Comparison of ENCODE assay signal across 13 cellular contexts in genomic region chr9:91803143-91803940, GRCh38.
DNase-seq lines count a peak whose midpoint lies in the region; ATAC-seq and TF ChIP-seq lines count a peak whose summit lies in the region.
"Had no signal": no experiment of that assay in that cellular context is flagged by ENCODE, and none has a peak within 500 bp of the region (broad histone marks: within the 10 kb centered on the region; RNA-seq: fewer than 3 reads in every experiment).

No MANE protein-coding gene starts in this region.

- peaks cover 9% of the 10 kb centered on the region for H3K27me3 Mint-ChIP-seq in activated CD8-positive, alpha-beta memory T cell treated with anti-CD3 and anti-CD28 coated beads, Interleukin-2, amount 10 ng/mL, durations not matched to agents 7 days and 5 days

- TF ChIP-seq CTCF in brain microvascular endothelial cell (IDR thresholded peaks at IDR 0.05; ENCODE audit: low read depth, low read length, missing control alignments): no peak
- TF ChIP-seq CTCF in suprapubic skin (IDR thresholded peaks at IDR 0.05): no peak
- TF ChIP-seq CTCF in testis (IDR thresholded peaks at IDR 0.05): no peak
- no peak for TF ChIP-seq CTCF in omental fat pad (IDR thresholded peaks at IDR 0.05)

- peak; percentile 42 for DNase-seq in activated CD8-positive, alpha-beta memory T cell treated with anti-CD3 and anti-CD28 coated beads, Interleukin-2, amount 10 ng/mL, durations not matched to agents 7 days and 5 days
- DNase-seq in activated CD8-positive, alpha-beta memory T cell treated with anti-CD3 and anti-CD28 coated beads, Interleukin-2, amount 50 U/mL, for 4 hours: no peak
- peak; percentile 38 for DNase-seq in brain microvascular endothelial cell
- DNase-seq in iris pigment epithelial cell (ENCODE audit: low read depth): peak; percentile 59
- DNase-seq in suprapubic skin (ENCODE audit: low spot score in 2 of 2): peak in 1 of 2 donors; percentile 28
- no peak for DNase-seq in testis
- DNase-seq in omental fat pad (ENCODE audit: low spot score): no peak
- DNase-seq: activated CD4-positive, alpha-beta T cell treated with anti-CD3 and anti-CD28 coated beads, Interleukin-2, amount 10 ng/mL, durations not matched to agents 24 days and 14 days; Caco-2; GF-D8 had no signal

- H3K27me3 ChIP-seq in brain microvascular endothelial cell (replicated peaks): no peaks in the 10 kb centered on the region
- H3K27me3 ChIP-seq in suprapubic skin: no peaks in the 10 kb centered on the region
- no peaks in the 10 kb centered on the region for H3K27me3 ChIP-seq in testis

- H3K27ac ChIP-seq in brain microvascular endothelial cell: no peak overlapping the region
- peak overlapping the region; percentile 67 for H3K27ac ChIP-seq in suprapubic skin
- H3K27ac ChIP-seq in testis: no peak overlapping the region
- H3K27ac ChIP-seq: psoas muscle had no signal

- no peak for ATAC-seq in activated CD8-positive, alpha-beta memory T cell treated with anti-CD3 and anti-CD28 coated beads, Interleukin-2, amount 10 ng/mL, durations not matched to agents 7 days and 5 days
- ATAC-seq in GM19452 (IDR thresholded peaks at IDR 0.05; ENCODE audit: unreplicated experiment) (no peak), omental fat pad (ENCODE audit: low FRiP score) (no peak)
- ATAC-seq: left lobe of liver had no signal

- no peaks in the 10 kb centered on the region for H3K9me3 Mint-ChIP-seq in activated CD8-positive, alpha-beta memory T cell treated with anti-CD3 and anti-CD28 coated beads, Interleukin-2, amount 10 ng/mL, durations not matched to agents 7 days and 5 days (ENCODE audit: low read depth)
- H3K9me3 Mint-ChIP-seq: activated CD4-positive, alpha-beta T cell treated with anti-CD3 and anti-CD28 coated beads, Interleukin-2, amount 10 ng/mL, durations not matched to agents 24 days and 14 days had no signal

- peaks cover 29% of the 10 kb centered on the region for H3K4me1 Mint-ChIP-seq in activated CD8-positive, alpha-beta memory T cell treated with anti-CD3 and anti-CD28 coated beads, Interleukin-2, amount 10 ng/mL, durations not matched to agents 7 days and 5 days

- no peaks in the 10 kb centered on the region for H3K36me3 Mint-ChIP-seq in activated CD8-positive, alpha-beta memory T cell treated with anti-CD3 and anti-CD28 coated beads, Interleukin-2, amount 10 ng/mL, durations not matched to agents 7 days and 5 days

- WGBS in suprapubic skin: 52% methylated on average over 9 of the region's 9 CpGs
- WGBS in testis, 2 donors: 70 to 80% methylated on average over 9 of the region's 9 CpGs

- no peak overlapping the region for H3K4me3 ChIP-seq in brain microvascular endothelial cell (ENCODE audit: low read depth, low read length)
- no peak overlapping the region for H3K4me3 ChIP-seq in suprapubic skin
- H3K4me3 ChIP-seq in testis: no peak overlapping the region
- H3K4me3 ChIP-seq: psoas muscle had no signal

- H3K9me3 ChIP-seq in suprapubic skin: no peaks in the 10 kb centered on the region
- H3K9me3 ChIP-seq in testis: no peaks in the 10 kb centered on the region
- H3K9me3 ChIP-seq: Caco-2, psoas muscle had no signal

- no peak overlapping the region for H3K4me3 Mint-ChIP-seq in activated CD8-positive, alpha-beta memory T cell treated with anti-CD3 and anti-CD28 coated beads, Interleukin-2, amount 10 ng/mL, durations not matched to agents 7 days and 5 days
- H3K4me3 Mint-ChIP-seq: activated CD4-positive, alpha-beta T cell treated with anti-CD3 and anti-CD28 coated beads, Interleukin-2, amount 10 ng/mL, durations not matched to agents 24 days and 14 days had no signal

- no peak overlapping the region for H3K27ac Mint-ChIP-seq in activated CD8-positive, alpha-beta memory T cell treated with anti-CD3 and anti-CD28 coated beads, Interleukin-2, amount 10 ng/mL, durations not matched to agents 7 days and 5 days
- H3K27ac Mint-ChIP-seq: activated CD4-positive, alpha-beta T cell treated with anti-CD3 and anti-CD28 coated beads, Interleukin-2, amount 10 ng/mL, durations not matched to agents 24 days and 14 days had no signal

- no peak for TF ChIP-seq POLR2A in suprapubic skin (IDR thresholded peaks at IDR 0.05)
- no peak for TF ChIP-seq POLR2A in testis (IDR thresholded peaks at IDR 0.05)

- H3K4me1 ChIP-seq in suprapubic skin: peaks cover 39% of the 10 kb centered on the region
- H3K4me1 ChIP-seq in testis: no peaks in the 10 kb centered on the region
- H3K4me1 ChIP-seq: Caco-2, psoas muscle had no signal

- H3K36me3 ChIP-seq in brain microvascular endothelial cell (replicated peaks) (no peaks in the 10 kb centered on the region), suprapubic skin (no peaks in the 10 kb centered on the region), testis (ENCODE audit: low read depth, missing control alignments) (no peaks in the 10 kb centered on the region)

- in situ Hi-C loops in brain microvascular endothelial cell (cut with HindIII; ENCODE audit: low pct_ligation_motif_present, low sequenced_read_pairs): no loop called here

- TF ChIP-seq EP300 in suprapubic skin (IDR thresholded peaks at IDR 0.05): no peak

- CTCF ChIA-PET in activated CD8-positive, alpha-beta memory T cell treated with anti-CD3 and anti-CD28 coated beads, Interleukin-2, amount 10 ng/mL, durations not matched to agents 7 days and 5 days (lab: Charles Lee): no interaction called here

- intact Hi-C loops in testis (cut with DNase I; ENCODE audit: low total_unique reads): no loop called here

Comparison
In these comparisons a context has a peak if more than half of its experiments do, and no peak if none do; other contexts are left out.
1. DNase-seq: peak in activated CD8-positive, alpha-beta memory T cell treated with anti-CD3 and anti-CD28 coated beads, Interleukin-2, amount 10 ng/mL, durations not matched to agents 7 days and 5 days (single experiment), brain microvascular endothelial cell (single experiment) and iris pigment epithelial cell (single experiment); none in activated CD8-positive, alpha-beta memory T cell treated with anti-CD3 and anti-CD28 coated beads, Interleukin-2, amount 50 U/mL, for 4 hours (single experiment), testis (single experiment) and omental fat pad (single experiment).